In genomic region chr10:48684463-48684791, GRCh38 we compare ENCODE assay signal across 19 cellular contexts. TPM values are rescaled to one million over a fixed set of nuclear protein-coding genes. Genes with fewer than 3 reads are reported as not detected.
DNase-seq lines count a peak whose midpoint lies in the region; ATAC-seq, FAIRE-seq and TF ChIP-seq lines count a peak whose summit lies in the region.
"Had no signal": no experiment of that assay in that cellular context is flagged by ENCODE, and none has a peak within 500 bp of the region (broad histone marks: within the 10 kb centered on the region; RNA-seq: fewer than 3 reads in every experiment).

No MANE protein-coding gene starts in this region.

- no peak overlapping the region for H3K4me2 ChIP-seq in mesendoderm (ENCODE audit: low read length)
- H3K4me2 ChIP-seq: PC-9 had no signal

- no peaks in the 10 kb centered on the region for H3K79me2 ChIP-seq in mesendoderm (ENCODE audit: control insufficient read depth, insufficient read depth, low read length)

- peaks cover 0 to 8% (median 0%) of the 10 kb centered on the region in 3 donors for H3K9me3 ChIP-seq in gastroesophageal sphincter
- H3K9me3 ChIP-seq: esophagus squamous epithelium had no signal

- H3K23ac ChIP-seq in mesendoderm (ENCODE audit: low read length) = no peak overlapping the region

- no peak overlapping the region for H4K5ac ChIP-seq in mesendoderm (ENCODE audit: low read length)

- TF ChIP-seq EP300 in gastroesophageal sphincter (IDR thresholded peaks at IDR 0.05) = no peak

- no peak overlapping the region for H2BK15ac ChIP-seq in mesendoderm (replicated peaks; ENCODE audit: low read depth)

- TF ChIP-seq CTCF in gastroesophageal sphincter (IDR thresholded peaks at IDR 0.05) = no peak
- TF ChIP-seq CTCF in type B pancreatic cell (conservative IDR thresholded peaks at IDR 0.05) = no peak

- no peak overlapping the region for H3K9ac ChIP-seq in mesendoderm (ENCODE audit: low read length)

- H3K4ac ChIP-seq in mesendoderm (ENCODE audit: low read depth, low read length) = no peak overlapping the region

- H3K27ac ChIP-seq in gastroesophageal sphincter (peak overlapping the region in 1 of 4 donors; percentile 54), mesendoderm (ENCODE audit: low read depth, low read length) (no peak overlapping the region)
- H3K27ac ChIP-seq: PC-9 had no signal

- DNase-seq in GM12891 (ENCODE audit: insufficient read length, low spot score) (no peak), type B pancreatic cell (ENCODE audit: extremely low spot score, unreplicated experiment) (peak; percentile 54), mesendoderm (no peak), NCI-H146 treated with DMSO at 0.1 percent for 48 hours (lab: John Stamatoyannopoulos, UW; ENCODE audit: unreplicated experiment) (no peak)
- DNase-seq: activated CD4-positive, alpha-beta T cell treated with anti-CD3 and anti-CD28 coated beads for 1 hour; activated effector memory CD4-positive, alpha-beta T cell treated with Interleukin-2 at 50 U/mL for 16 hours; esophagus squamous epithelium; immature natural killer cell; NCI-H1092 treated with DMSO at 0.1 percent for 48 hours; NCI-H526 treated with DMSO at 0.1 percent for 48 hours; PC-9; stimulated activated CD4-positive, alpha-beta T cell treated with anti-CD3 and anti-CD28 coated beads, Interleukin-1b, Interleukin-23, amount 100 ng/mL, for 48 hours; T1000 had no signal

- no peaks in the 10 kb centered on the region for H3K9me3 Mint-ChIP-seq in type B pancreatic cell
- H3K9me3 Mint-ChIP-seq: naive thymus-derived CD8-positive, alpha-beta T cell had no signal

- FAIRE-seq in GM12891 (lab: Jason Lieb, UNC) = no peak
- FAIRE-seq: H54 had no signal

- no peak overlapping the region for H3K18ac ChIP-seq in mesendoderm (ENCODE audit: low read length)

- no peaks in the 10 kb centered on the region for H3K4me1 ChIP-seq in gastroesophageal sphincter
- no peaks in the 10 kb centered on the region for H3K4me1 ChIP-seq in mesendoderm (ENCODE audit: control insufficient read depth, low read depth, low read length)

- H3K36me3 ChIP-seq in gastroesophageal sphincter (no peaks in the 10 kb centered on the region), mesendoderm (ENCODE audit: control insufficient read depth, insufficient read depth, low read length) (no peaks in the 10 kb centered on the region)
- H3K36me3 ChIP-seq: esophagus squamous epithelium had no signal

- ATAC-seq in HG03280 (IDR thresholded peaks at IDR 0.05; ENCODE audit: unreplicated experiment) = peak; percentile 11
- peak; percentile 22 for ATAC-seq in gastroesophageal sphincter
- no peak for ATAC-seq in HG03469 (IDR thresholded peaks at IDR 0.05; ENCODE audit: unreplicated experiment)

- H2BK120ac ChIP-seq in mesendoderm (ENCODE audit: low read depth, low read length) = no peak overlapping the region

- no peak for TF ChIP-seq POLR2A in GM12891 (IDR thresholded peaks at IDR 0.05; ENCODE audit: low read depth, low read length)
- TF ChIP-seq POLR2A in gastroesophageal sphincter (IDR thresholded peaks at IDR 0.05) = no peak

- H3K4me3 ChIP-seq in gastroesophageal sphincter = no peak overlapping the region
- no peak overlapping the region for H3K4me3 ChIP-seq in mesendoderm (ENCODE audit: low read length)
- H3K4me3 ChIP-seq: PC-9 had no signal

- no peak overlapping the region for H3K56ac ChIP-seq in mesendoderm (ENCODE audit: low read length)

- 70% methylated on average over 2 of the region's 6 CpGs; no CpG with 5 or more reads in 1 of the 2 donors for WGBS in gastroesophageal sphincter (ENCODE audit: low coverage in 1 of 2), 2 donors
- WGBS in mesendoderm (ENCODE audit: extremely low coverage, insufficient coverage, low lambda C conversion rate) = no CpG with 5 or more reads among the region's 6 CpGs

- no peaks in the 10 kb centered on the region for H3K36me3 Mint-ChIP-seq in type B pancreatic cell
- H3K36me3 Mint-ChIP-seq: immature natural killer cell; naive thymus-derived CD8-positive, alpha-beta T cell had no signal

- no peaks in the 10 kb centered on the region for H3K27me3 Mint-ChIP-seq in type B pancreatic cell

- H3K4me3 Mint-ChIP-seq in type B pancreatic cell = no peak overlapping the region

- no peak overlapping the region for H2AK5ac ChIP-seq in mesendoderm (ENCODE audit: low read length)

- H4K8ac ChIP-seq in mesendoderm (ENCODE audit: low read depth, low read length) = no peak overlapping the region

- H3K79me1 ChIP-seq in mesendoderm (ENCODE audit: low read length) = no peaks in the 10 kb centered on the region

- no peak overlapping the region for H3K27ac Mint-ChIP-seq in type B pancreatic cell
- H3K27ac Mint-ChIP-seq: immature natural killer cell had no signal

- H3K27me3 ChIP-seq in gastroesophageal sphincter (no peaks in the 10 kb centered on the region), mesendoderm (ENCODE audit: insufficient read depth, low read length, poor library complexity) (no peaks in the 10 kb centered on the region)
- H3K27me3 ChIP-seq: esophagus squamous epithelium had no signal

- H3K4me1 Mint-ChIP-seq in type B pancreatic cell (ENCODE audit: unreplicated experiment) = no peaks in the 10 kb centered on the region
- H3K4me1 Mint-ChIP-seq: immature natural killer cell had no signal

- no peak overlapping the region for H2BK5ac ChIP-seq in mesendoderm (ENCODE audit: low read length)

TF ChIP-seq in GM12891, 5 proteins besides CTCF, POLR2A, EP300 and RAD21:
- TF ChIP-seq PAX5 (IDR thresholded peaks at IDR 0.05; ENCODE audit: insufficient read depth, low read length, severe bottlenecking) (no peak), POU2F2 (IDR thresholded peaks at IDR 0.05; ENCODE audit: low read depth, low read length) (peak; percentile 35; the same call in 1 of the 2 replicates)

RNA-seq across cellular contexts. Expression of gene WDFY4, which starts 0.2 kb away (rescaled TPM):
- 28.8 TPM for polyA plus RNA-seq in GM12891 (2012; ENCODE audit: low read depth, missing spikeins)
- total RNA-seq in gastroesophageal sphincter = 1 to 10 TPM; 1.6 to 5.1 (median 3.0) TPM
- 0.05 TPM in 1 of 2 replicates, not detected in the other for total RNA-seq in type B pancreatic cell (ENCODE audit: low replicate concordance)
- under 0.01 TPM for polyA plus RNA-seq in mesendoderm (2013, experiment 1 of 2)
- not detected for polyA plus RNA-seq in mesendoderm (2013, experiment 2 of 2)
- total RNA-seq: PC-9 had no signal
- polyA plus RNA-seq: BJ had no signal
